ENCODE assay signal across 23 cellular contexts in the genomic region with DNA sequence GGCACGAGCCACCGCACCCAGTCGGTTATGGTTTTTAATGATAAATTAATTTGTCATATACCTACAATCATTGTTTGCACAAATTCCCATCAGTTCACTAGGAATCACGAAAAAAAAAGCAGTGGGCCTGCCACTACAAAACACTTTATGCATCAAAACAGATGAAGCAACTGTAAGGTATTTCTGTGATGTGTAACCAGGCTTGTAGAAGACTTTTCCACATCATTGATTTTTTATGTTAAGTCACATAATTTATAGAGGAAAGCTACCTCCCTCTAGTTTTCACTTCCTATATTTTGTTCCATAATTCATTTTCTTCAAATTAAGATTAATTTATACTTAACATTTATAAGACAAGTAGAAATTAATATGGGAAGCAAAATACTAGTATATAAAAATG. TPM values are rescaled to one million over a fixed set of nuclear protein-coding genes. Genes with fewer than 3 reads are reported as not detected.
DNase-seq lines count a peak whose midpoint lies in the region; ATAC-seq, FAIRE-seq and TF ChIP-seq lines count a peak whose summit lies in the region.
"Had no signal": no experiment of that assay in that cellular context is flagged by ENCODE, and none has a peak within 500 bp of the region (broad histone marks: within the 10 kb centered on the region; RNA-seq: fewer than 3 reads in every experiment).

No MANE protein-coding gene starts in this region.

- H3K4me1 Mint-ChIP-seq in CD14-positive monocyte (peaks cover 69% of the 10 kb centered on the region), endodermal cell (peaks cover 14% of the 10 kb centered on the region)

- H3K9ac ChIP-seq in OCI-LY1 (ENCODE audit: low read length): no peak overlapping the region
- H3K9ac ChIP-seq in endodermal cell (ENCODE audit: extremely low read depth, low read length, poor library complexity, severe bottlenecking): no peak overlapping the region

- 100% methylated on average over 1 of the region's 4 CpGs; no CpG with 5 or more reads in 1 of the 2 experiments for WGBS in endodermal cell (ENCODE audit: insufficient coverage in 1 of 2, insufficient read length in 1 of 2), 2 experiments

- H3F3A ChIP-seq in OCI-LY1 (ENCODE audit: insufficient read depth, low read length): no peaks in the 10 kb centered on the region

- H3K27ac ChIP-seq in OCI-LY1 (ENCODE audit: low read depth, low read length, poor library complexity, severe bottlenecking) (peak overlapping the region; percentile 66), endodermal cell (ENCODE audit: low read depth, low read length) (no peak overlapping the region), substantia nigra (ENCODE audit: low read depth, low read length, poor library complexity, severe bottlenecking) (no peak overlapping the region)
- H3K27ac ChIP-seq: C4-2B, SJSA1 had no signal

- intact Hi-C loops in CD14-positive monocyte (cut with micrococcal nuclease): no loop called here

- no peak overlapping the region for H2AFZ ChIP-seq in OCI-LY1 (ENCODE audit: low read length)
- H2AFZ ChIP-seq: GM23338 had no signal

- H3K9me2 ChIP-seq in OCI-LY1 (ENCODE audit: low read depth, low read length): no peaks in the 10 kb centered on the region

- H3K4me2 ChIP-seq in OCI-LY1 (ENCODE audit: low read length): peak overlapping the region; percentile 46
- H3K4me2 ChIP-seq: GM23338 had no signal

- H3K9me3 Mint-ChIP-seq in CD14-positive monocyte (peaks cover 0 to 5% (median 0%) of the 10 kb centered on the region in 7 donors), endodermal cell (no peaks in the 10 kb centered on the region)
- H3K9me3 Mint-ChIP-seq: GM23338, IgD-negative memory B cell had no signal

- peak overlapping the region; percentile 84 to 95 (median 93) for H3K27ac Mint-ChIP-seq in CD14-positive monocyte
- H3K27ac Mint-ChIP-seq in endodermal cell: peak overlapping the region; percentile 61
- H3K27ac Mint-ChIP-seq: GM23338, IgD-negative memory B cell had no signal

- H3K4me3 Mint-ChIP-seq in CD14-positive monocyte (no peak overlapping the region), endodermal cell (no peak overlapping the region)
- H3K4me3 Mint-ChIP-seq: GM23338 had no signal

- H3K9me3 ChIP-seq in OCI-LY1 (ENCODE audit: low read length): no peaks in the 10 kb centered on the region
- no peaks in the 10 kb centered on the region for H3K9me3 ChIP-seq in endodermal cell (ENCODE audit: control insufficient read depth, low read length)
- H3K9me3 ChIP-seq: SJSA1 had no signal

- H3K4me3 ChIP-seq in OCI-LY1 (ENCODE audit: low read depth, low read length, poor library complexity, severe bottlenecking): no peak overlapping the region
- no peak overlapping the region for H3K4me3 ChIP-seq in endodermal cell (ENCODE audit: low read length)
- H3K4me3 ChIP-seq: GM23338, SJSA1 had no signal

- H3K27me3 Mint-ChIP-seq in CD14-positive monocyte (ENCODE audit: low read depth in 3 of 3) (no peaks in the 10 kb centered on the region), endodermal cell (ENCODE audit: insufficient read depth) (no peaks in the 10 kb centered on the region)
- H3K27me3 Mint-ChIP-seq: IgD-negative memory B cell had no signal

- no peaks in the 10 kb centered on the region for H3K36me3 ChIP-seq in OCI-LY1 (ENCODE audit: insufficient read depth, low read length)
- H3K36me3 ChIP-seq in endodermal cell (ENCODE audit: control insufficient read depth, insufficient read depth, low read length): peaks cover 27% of the 10 kb centered on the region
- H3K36me3 ChIP-seq: SJSA1 had no signal

- peak; percentile 44 for FAIRE-seq in A204.1 (lab: Jason Lieb, UNC)
- FAIRE-seq: HTR-8/SVneo had no signal

- H4K20me1 ChIP-seq in OCI-LY1 (ENCODE audit: insufficient read depth, low read length): no peaks in the 10 kb centered on the region

- H3K4me1 ChIP-seq in OCI-LY1 (ENCODE audit: insufficient read depth, low read length, severe bottlenecking) (peaks cover 49% of the 10 kb centered on the region), endodermal cell (ENCODE audit: control insufficient read depth, insufficient read depth, low read length) (no peaks in the 10 kb centered on the region)

- no peak for TF ChIP-seq CTCF in CD14-positive monocyte (IDR thresholded peaks at IDR 0.05)
- TF ChIP-seq CTCF in OCI-LY1 (IDR thresholded peaks at IDR 0.05; ENCODE audit: low read length): no peak
- no peak for TF ChIP-seq CTCF in endodermal cell (conservative IDR thresholded peaks at IDR 0.05)

- DNase-seq in CD14-positive monocyte (ENCODE audit: low spot score): no peak
- no peak for DNase-seq in endodermal cell
- DNase-seq in effector CD8-positive, alpha-beta T cell (lab: John Stamatoyannopoulos, UW): no peak
- no peak for DNase-seq in NCI-H1694 (lab: John Stamatoyannopoulos, UW)
- DNase-seq in substantia nigra (lab: John Stamatoyannopoulos, UW): no peak
- DNase-seq: DMS79, HCEC 1CT, Kasumi-1, MM.1S, NCI-H187, NCI-H2107, NCI-H2227 treated with DMSO at 0.1 percent for 48 hours, NCI-H510A treated with DMSO at 0.1 percent for 48 hours, NCI-H774 had no signal

- peaks cover 28% of the 10 kb centered on the region for H3K79me2 ChIP-seq in OCI-LY1 (ENCODE audit: insufficient read depth, low read length)

- H3K36me3 Mint-ChIP-seq in CD14-positive monocyte: peaks cover 4 to 9% of the 10 kb centered on the region in 2 donors
- peaks cover 17% of the 10 kb centered on the region for H3K36me3 Mint-ChIP-seq in endodermal cell (ENCODE audit: low read depth)
- H3K36me3 Mint-ChIP-seq: IgD-negative memory B cell had no signal

- no peak for ATAC-seq in GM18861 (IDR thresholded peaks at IDR 0.05; ENCODE audit: unreplicated experiment)
- ATAC-seq: GM23338, Panc1 had no signal

- H3K27me3 ChIP-seq in OCI-LY1 (ENCODE audit: insufficient read depth, low read length) (no peaks in the 10 kb centered on the region), endodermal cell (ENCODE audit: control insufficient read depth, insufficient read depth, low read length, poor library complexity, severe bottlenecking) (no peaks in the 10 kb centered on the region)
- H3K27me3 ChIP-seq: SJSA1 had no signal

RNA-seq across cellular contexts. Expression of gene FAM200B, which starts 6.7 kb away (rescaled TPM):
- polyA plus RNA-seq in CD14-positive monocyte: 100 to 1,000 TPM; 151 to 169 TPM
- total RNA-seq in endodermal cell: 10 to 100 TPM; 18.1 to 27.8 TPM
- polyA plus RNA-seq in endodermal cell (2013, experiment 1 of 2): 40.1 TPM
- polyA plus RNA-seq in endodermal cell (2013, experiment 2 of 2): 47.0 TPM

RNA-seq across cellular contexts. Expression of gene FBXL5, which starts 19.8 kb away (rescaled TPM):
- polyA plus RNA-seq in CD14-positive monocyte: 100 to 1,000 TPM; 484 to 518 TPM
- total RNA-seq in endodermal cell: 10 to 100 TPM; 60.3 to 88.4 TPM
- 64.0 TPM for polyA plus RNA-seq in endodermal cell (2013, experiment 1 of 2)
- 67.2 TPM for polyA plus RNA-seq in endodermal cell (2013, experiment 2 of 2)

RNA-seq across cellular contexts. Expression of gene BST1, which starts 27.9 kb away (rescaled TPM):
- polyA plus RNA-seq in CD14-positive monocyte: 100 to 1,000 TPM; 266 to 297 TPM
- under 1 TPM; 0.44 to 0.53 TPM for total RNA-seq in endodermal cell
- polyA plus RNA-seq in endodermal cell (2013, experiment 1 of 2): 0.85 TPM
- 0.87 TPM for polyA plus RNA-seq in endodermal cell (2013, experiment 2 of 2)
